In genomic region chr15:37038036-37038715, GRCh38 we compare ENCODE assay signal across 22 cellular contexts.
A peak's percentile ranks its signal among the peaks of the same experiment; 100 is the strongest.
DNase-seq lines count a peak whose midpoint lies in the region; ATAC-seq and TF ChIP-seq lines count a peak whose summit lies in the region.
"Had no signal": no experiment of that assay in that cellular context is flagged by ENCODE, and none has a peak within 500 bp of the region (broad histone marks: within the 10 kb centered on the region; RNA-seq: fewer than 3 reads in every experiment).

No MANE protein-coding gene starts in this region.

- TF ChIP-seq CTCF in cardiac muscle cell (IDR thresholded peaks at IDR 0.05; ENCODE audit: low read depth, low read length) = no peak
- TF ChIP-seq CTCF in esophagus muscularis mucosa (IDR thresholded peaks at IDR 0.05) = no peak
- no peak for TF ChIP-seq CTCF in sigmoid colon (IDR thresholded peaks at IDR 0.05)

- H3K4me1 ChIP-seq in cardiac muscle cell (ENCODE audit: low read depth) (peaks cover 62% of the 10 kb centered on the region), right cardiac atrium (ENCODE audit: control insufficient read depth, insufficient read depth, low read length) (peaks cover 2% of the 10 kb centered on the region), esophagus muscularis mucosa (peaks cover 42 to 88% (median 69%) of the 10 kb centered on the region in 4 donors), sigmoid colon (peaks cover 0 to 78% (median 61%) of the 10 kb centered on the region in 4 donors)
- H3K4me1 ChIP-seq: testis had no signal

- TF ChIP-seq POLR2A in esophagus muscularis mucosa (IDR thresholded peaks at IDR 0.05; ENCODE audit: low read depth) (no peak), sigmoid colon (IDR thresholded peaks at IDR 0.05) (no peak)

- TF ChIP-seq EP300 in esophagus muscularis mucosa (IDR thresholded peaks at IDR 0.05) = no peak
- no peak for TF ChIP-seq EP300 in sigmoid colon (IDR thresholded peaks at IDR 0.05)

- no peaks in the 10 kb centered on the region for H3K9me3 ChIP-seq in cardiac muscle cell (ENCODE audit: low read depth)
- H3K9me3 ChIP-seq in right cardiac atrium (ENCODE audit: control insufficient read depth, low read length) = no peaks in the 10 kb centered on the region
- no peaks in the 10 kb centered on the region for H3K9me3 ChIP-seq in esophagus muscularis mucosa
- H3K9me3 ChIP-seq in sigmoid colon = no peaks in the 10 kb centered on the region
- H3K9me3 ChIP-seq: heart left ventricle, testis had no signal

- intact Hi-C loops in right cardiac atrium (cut with DNase I) = no loop called here
- intact Hi-C loops in esophagus muscularis mucosa (cut with DNase I) = no loop called here
- intact Hi-C loops in sigmoid colon (cut with DNase I) = loop anchor here (5.0 kb wide), 1 partner anchor 34 kb away; no protein-coding TSS in a partner anchor

- no peak for DNase-seq in cardiac muscle cell (ENCODE audit: low read depth in 1 of 2, low spot score in 1 of 2)
- DNase-seq in right cardiac atrium = no peak
- DNase-seq in NCI-H526 treated with DMSO at 0.1 percent for 48 hours (lab: John Stamatoyannopoulos, UW) = peak; percentile 44
- no peak for DNase-seq in esophagus muscularis mucosa (ENCODE audit: extremely low spot score)
- no peak for DNase-seq in sigmoid colon
- DNase-seq in OCI-M1 (lab: John Stamatoyannopoulos, UW) = no peak
- DNase-seq in H4 (ENCODE audit: low spot score) = no peak
- DNase-seq: activated B cell treated with CpG ODN at 0.5 μM for 24 hours; activated CD4-positive, alpha-beta T cell treated with anti-CD3 and anti-CD28 coated beads, Interleukin-2, amount 50 U/mL, for 48 hours; activated naive CD8-positive, alpha-beta T cell treated with anti-CD3 and anti-CD28 coated beads for 36 hours; DND-41; GOT3; heart left ventricle; KG1; mesenchymal stem cell; NCI-H187 treated with DMSO at 0.1 percent for 48 hours; NCI-H226; stimulated activated CD4-positive, alpha-beta T cell treated with anti-CD3 and anti-CD28 coated beads, Interleukin-12 subunit alpha, Interleukin-12 subunit beta, amount 100 ng/mL, for 4 hours; stimulated activated CD4-positive, alpha-beta T cell treated with anti-CD3 and anti-CD28 coated beads, Interleukin-4, amount 100 ng/mL, for 4 hours; stimulated activated naive CD4-positive, alpha-beta T cell treated with Interleukin-2 at 50 U/mL for 16 hours; testis had no signal

- peak overlapping the region; percentile 82 for H3K27ac ChIP-seq in cardiac muscle cell
- no peak overlapping the region for H3K27ac ChIP-seq in right cardiac atrium (ENCODE audit: low read length)
- peak overlapping the region; percentile 9 to 40 (median 26) for H3K27ac ChIP-seq in esophagus muscularis mucosa (replicated peaks in 1 of 4)
- peak overlapping the region; percentile 0 to 46 (median 24) for H3K27ac ChIP-seq in sigmoid colon
- H3K27ac ChIP-seq: testis had no signal

- H3K4me3 ChIP-seq in cardiac muscle cell (no peak overlapping the region), right cardiac atrium (ENCODE audit: low read length) (no peak overlapping the region), esophagus muscularis mucosa (no peak overlapping the region), sigmoid colon (no peak overlapping the region)
- H3K4me3 ChIP-seq: heart left ventricle, testis had no signal

- no peaks in the 10 kb centered on the region for H3K27me3 ChIP-seq in cardiac muscle cell
- no peaks in the 10 kb centered on the region for H3K27me3 ChIP-seq in right cardiac atrium (ENCODE audit: control insufficient read depth, insufficient read depth)
- no peaks in the 10 kb centered on the region for H3K27me3 ChIP-seq in esophagus muscularis mucosa
- no peaks in the 10 kb centered on the region for H3K27me3 ChIP-seq in sigmoid colon
- H3K27me3 ChIP-seq: heart left ventricle, testis had no signal

- whole genome bisulfite sequencing in right cardiac atrium = 74% methylated on average over 4 of the region's 4 CpGs
- WGBS in esophagus muscularis mucosa = 51% methylated on average over 4 of the region's 4 CpGs
- 62 to 74% methylated on average over 4 of the region's 4 CpGs for WGBS in sigmoid colon, 2 donors

- H3K36me3 ChIP-seq in cardiac muscle cell (peaks cover 78% of the 10 kb centered on the region), esophagus muscularis mucosa (peaks cover 0 to 10% (median 2%) of the 10 kb centered on the region in 4 donors), sigmoid colon (peaks cover 0 to 33% (median 7%) of the 10 kb centered on the region in 4 donors)

- no peak for ATAC-seq in right cardiac atrium
- ATAC-seq in HG02623 (IDR thresholded peaks at IDR 0.05; ENCODE audit: unreplicated experiment) = no peak
